In the genomic region with DNA sequence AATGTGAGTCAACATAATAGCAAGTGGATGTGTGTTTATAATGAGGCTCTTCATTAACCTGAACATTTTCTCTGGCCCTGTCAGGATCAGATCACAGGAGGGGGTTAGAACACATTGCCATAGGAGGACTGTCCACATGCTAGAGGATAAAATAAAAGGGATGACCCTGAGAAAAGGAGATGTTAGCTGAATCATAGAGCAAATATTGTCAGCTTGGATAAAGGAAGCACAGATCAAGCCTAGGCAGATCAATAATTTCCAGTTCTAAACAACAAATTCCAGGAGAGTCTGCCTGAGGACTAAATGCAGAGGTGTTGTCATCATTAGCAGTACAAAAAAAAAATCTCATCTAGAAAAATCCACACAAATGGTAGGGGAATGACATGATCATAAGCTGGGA, we compare ENCODE assay signal across 27 cellular contexts.
"Had no signal": no experiment of that assay in that cellular context is flagged by ENCODE, and none has a peak within 500 bp of the region (broad histone marks: within the 10 kb centered on the region; RNA-seq: fewer than 3 reads in every experiment).

No MANE protein-coding gene starts in this region.

- H3K27me3 Mint-ChIP-seq: naive thymus-derived CD8-positive, alpha-beta T cell; stimulated activated naive CD8-positive, alpha-beta T cell treated with anti-CD3 and anti-CD28 coated beads, Interleukin-15, Interleukin-2, amounts not matched to agents 100 ng/mL and 50 ng/mL, for 24 hours had no signal

- DNase-seq: islet precursor cell; left ventricle myocardium superior; lower lobe of right lung; mammary epithelial cell; mesenchymal stem cell; naive thymus-derived CD8-positive, alpha-beta T cell; nucleus accumbens; pancreas; posterior cingulate gyrus; retina; right cardiac atrium; sigmoid colon; small intestine; spleen; stimulated activated CD4-positive, alpha-beta T cell treated with anti-CD3 and anti-CD28 coated beads, Interleukin-4, amount 100 ng/mL, for 24 hours; stimulated activated naive CD4-positive, alpha-beta T cell; tibial artery; trophoblast cell; upper lobe of right lung had no signal

- H3K4me1 ChIP-seq: lower lobe of right lung, pancreas, prostate gland, sigmoid colon, spleen, suprapubic skin, tibial artery, upper lobe of right lung had no signal

- H3K36me3 Mint-ChIP-seq: stimulated activated effector memory CD8-positive, alpha-beta T cell treated with anti-CD3 and anti-CD28 coated beads, Interleukin-12 subunit alpha, Interleukin-12 subunit beta, amount 100 ng/mL, for 72 hours had no signal

- H3K27me3 ChIP-seq: pancreas, sigmoid colon, spleen, suprapubic skin, tibial artery, upper lobe of right lung had no signal

- FAIRE-seq: pancreas, small intestine, urothelium cell line had no signal

- ATAC-seq: left ventricle myocardium superior; lower lobe of right lung; naive thymus-derived CD8-positive, alpha-beta T cell; pancreas; right cardiac atrium; stimulated activated effector memory CD8-positive, alpha-beta T cell treated with anti-CD3 and anti-CD28 coated beads, Interleukin-12 subunit alpha, Interleukin-12 subunit beta, amount 100 ng/mL, for 72 hours; upper lobe of right lung had no signal

- H3K4me1 Mint-ChIP-seq: naive thymus-derived CD8-positive, alpha-beta T cell; nephron; stimulated activated effector memory CD8-positive, alpha-beta T cell treated with anti-CD3 and anti-CD28 coated beads, Interleukin-12 subunit alpha, Interleukin-12 subunit beta, amount 100 ng/mL, for 72 hours had no signal

- H3K4me3 ChIP-seq: lower lobe of right lung, pancreas, prostate gland, sigmoid colon, spleen, suprapubic skin, thoracic aorta, tibial artery, upper lobe of right lung had no signal

- H3K36me3 ChIP-seq: lower lobe of right lung, pancreas, prostate gland, sigmoid colon, spleen, suprapubic skin, thoracic aorta, tibial artery, upper lobe of right lung had no signal

- H3K4me3 Mint-ChIP-seq: naive thymus-derived CD8-positive, alpha-beta T cell; nephron; neural crest cell; stimulated activated effector memory CD8-positive, alpha-beta T cell treated with anti-CD3 and anti-CD28 coated beads, Interleukin-12 subunit alpha, Interleukin-12 subunit beta, amount 100 ng/mL, for 72 hours; stimulated activated naive CD8-positive, alpha-beta T cell treated with anti-CD3 and anti-CD28 coated beads, Interleukin-15, Interleukin-2, amounts not matched to agents 100 ng/mL and 50 ng/mL, for 24 hours had no signal

- H3K9me3 ChIP-seq: lower lobe of right lung, pancreas, prostate gland, sigmoid colon, suprapubic skin, thoracic aorta, upper lobe of right lung had no signal

- H3K27ac Mint-ChIP-seq: naive thymus-derived CD8-positive, alpha-beta T cell; nephron; stimulated activated effector memory CD8-positive, alpha-beta T cell treated with anti-CD3 and anti-CD28 coated beads, Interleukin-12 subunit alpha, Interleukin-12 subunit beta, amount 100 ng/mL, for 72 hours; stimulated activated naive CD8-positive, alpha-beta T cell treated with anti-CD3 and anti-CD28 coated beads, Interleukin-15, Interleukin-2, amounts not matched to agents 100 ng/mL and 50 ng/mL, for 24 hours had no signal

- H3K27ac ChIP-seq: lower lobe of right lung, pancreas, prostate gland, sigmoid colon, spleen, suprapubic skin, thoracic aorta, tibial artery, upper lobe of right lung had no signal

- H3K9me3 Mint-ChIP-seq: nephron had no signal
